In genomic region chr11:36454551-36454950, GRCh38 we compare ENCODE assay signal across 15 cellular contexts. TPM values are rescaled to one million over a fixed set of nuclear protein-coding genes. Genes with fewer than 3 reads are reported as not detected.
DNase-seq lines count a peak whose midpoint lies in the region; ATAC-seq, FAIRE-seq and TF ChIP-seq lines count a peak whose summit lies in the region.
"Had no signal": no experiment of that assay in that cellular context is flagged by ENCODE, and none has a peak within 500 bp of the region (broad histone marks: within the 10 kb centered on the region; RNA-seq: fewer than 3 reads in every experiment).

No MANE protein-coding gene starts in this region.

- H3K36me3 ChIP-seq in astrocyte (ENCODE audit: insufficient read depth, low read length) = peaks cover 4% of the 10 kb centered on the region

- H3K9ac ChIP-seq in astrocyte (ENCODE audit: low read length) = peak overlapping the region; percentile 85

- H4K20me1 ChIP-seq in astrocyte (ENCODE audit: insufficient read depth, low read length) = no peaks in the 10 kb centered on the region

- H3K27me3 Mint-ChIP-seq in HFFc6 (ENCODE audit: insufficient read depth) (peaks cover 1% of the 10 kb centered on the region; the same call in 1 of the 2 replicates), astrocyte (ENCODE audit: low read depth, unreplicated experiment) (no peaks in the 10 kb centered on the region)
- H3K27me3 Mint-ChIP-seq: CD4-positive, alpha-beta T cell had no signal

- no peak for DNase-seq in HFFc6
- DNase-seq in astrocyte (ENCODE audit: low read depth) = no peak
- DNase-seq in stimulated activated effector memory CD8-positive, alpha-beta T cell treated with anti-CD3 and anti-CD28 coated beads, Interleukin-12 subunit alpha, Interleukin-12 subunit beta, amount 100 ng/mL, for 72 hours (ENCODE audit: low spot score in 2 of 2) = no peak
- DNase-seq in NCI-H187 treated with DMSO at 0.1 percent for 48 hours (lab: John Stamatoyannopoulos, UW) = no peak
- DNase-seq: activated CD8-positive, alpha-beta memory T cell treated with anti-CD3 and anti-CD28 coated beads, Interleukin-2, amount 10 ng/mL, durations not matched to agents 7 days and 5 days; activated naive CD4-positive, alpha-beta T cell treated with anti-CD3 and anti-CD28 coated beads for 36 hours; CD4-positive, alpha-beta T cell; erythroblast; NCI-H2171; stimulated activated CD4-positive, alpha-beta T cell treated with anti-CD3 and anti-CD28 coated beads, Interleukin-2, amount 100 ng/mL, for 48 hours had no signal

- TF ChIP-seq CTCF in HFFc6 (IDR thresholded peaks at IDR 0.05) (no peak), astrocyte (IDR thresholded peaks at IDR 0.05; ENCODE audit: insufficient read depth, low read depth, low read length) (no peak)

- H3K4me1 Mint-ChIP-seq in HFFc6 (ENCODE audit: low read depth) (peaks cover 62% of the 10 kb centered on the region), astrocyte (ENCODE audit: low read depth, unreplicated experiment) (peaks cover 66% of the 10 kb centered on the region)
- H3K4me1 Mint-ChIP-seq in stimulated activated effector memory CD8-positive, alpha-beta T cell treated with anti-CD3 and anti-CD28 coated beads, Interleukin-12 subunit alpha, Interleukin-12 subunit beta, amount 100 ng/mL, for 72 hours = peaks cover 94% of the 10 kb centered on the region

- H3K4me3 ChIP-seq in astrocyte (ENCODE audit: insufficient read depth, low read depth, low read length) = no peak overlapping the region
- H3K4me3 ChIP-seq: SK-N-MC had no signal

- H3K27me3 ChIP-seq in astrocyte (ENCODE audit: insufficient read depth, low read length) (no peaks in the 10 kb centered on the region), layer of hippocampus (ENCODE audit: control insufficient read depth, insufficient read depth, low read length) (no peaks in the 10 kb centered on the region)

- H3K27ac Mint-ChIP-seq in HFFc6 = peak overlapping the region; percentile 92
- H3K27ac Mint-ChIP-seq in astrocyte (ENCODE audit: unreplicated experiment) = peak overlapping the region; percentile 97
- peak overlapping the region; percentile 67 for H3K27ac Mint-ChIP-seq in stimulated activated effector memory CD8-positive, alpha-beta T cell treated with anti-CD3 and anti-CD28 coated beads, Interleukin-12 subunit alpha, Interleukin-12 subunit beta, amount 100 ng/mL, for 72 hours
- H3K27ac Mint-ChIP-seq: activated CD8-positive, alpha-beta memory T cell treated with anti-CD3 and anti-CD28 coated beads, Interleukin-2, amount 10 ng/mL, durations not matched to agents 7 days and 5 days; activated naive CD4-positive, alpha-beta T cell treated with anti-CD3 and anti-CD28 coated beads for 36 hours; CD4-positive, alpha-beta T cell had no signal

- H3K4me3 Mint-ChIP-seq in HFFc6 (no peak overlapping the region), astrocyte (ENCODE audit: unreplicated experiment) (peak overlapping the region; percentile 54)
- H3K4me3 Mint-ChIP-seq in stimulated activated effector memory CD8-positive, alpha-beta T cell treated with anti-CD3 and anti-CD28 coated beads, Interleukin-12 subunit alpha, Interleukin-12 subunit beta, amount 100 ng/mL, for 72 hours = no peak overlapping the region
- H3K4me3 Mint-ChIP-seq: activated CD8-positive, alpha-beta memory T cell treated with anti-CD3 and anti-CD28 coated beads, Interleukin-2, amount 10 ng/mL, durations not matched to agents 7 days and 5 days; activated naive CD4-positive, alpha-beta T cell treated with anti-CD3 and anti-CD28 coated beads for 36 hours; CD4-positive, alpha-beta T cell had no signal

- FAIRE-seq in astrocyte (lab: Jason Lieb, UNC) = no peak

- ATAC-seq in stimulated activated effector memory CD8-positive, alpha-beta T cell treated with anti-CD3 and anti-CD28 coated beads, Interleukin-12 subunit alpha, Interleukin-12 subunit beta, amount 100 ng/mL, for 72 hours = no peak
- ATAC-seq in HG02588 (IDR thresholded peaks at IDR 0.05; ENCODE audit: unreplicated experiment) (no peak), GM21447 (IDR thresholded peaks at IDR 0.05; ENCODE audit: unreplicated experiment) (no peak), HG03378 (IDR thresholded peaks at IDR 0.05; ENCODE audit: unreplicated experiment) (no peak)
- ATAC-seq: activated CD8-positive, alpha-beta memory T cell treated with anti-CD3 and anti-CD28 coated beads, Interleukin-2, amount 10 ng/mL, durations not matched to agents 7 days and 5 days had no signal

- no peaks in the 10 kb centered on the region for H3K79me2 ChIP-seq in astrocyte (ENCODE audit: insufficient read depth, low read length)

- H3K27ac ChIP-seq in astrocyte (ENCODE audit: low read depth, low read length) (peak overlapping the region; percentile 93), layer of hippocampus (ENCODE audit: low read depth, low read length) (peak overlapping the region; percentile 79)

- peaks cover 47% of the 10 kb centered on the region for H3K4me1 ChIP-seq in astrocyte (ENCODE audit: insufficient read depth, low read length)

- peak overlapping the region; percentile 74 for H3K4me2 ChIP-seq in astrocyte (ENCODE audit: low read length)

- peaks cover 38% of the 10 kb centered on the region for H3K36me3 Mint-ChIP-seq in HFFc6 (ENCODE audit: low read depth)
- peaks cover 47% of the 10 kb centered on the region for H3K36me3 Mint-ChIP-seq in astrocyte (ENCODE audit: low read depth, unreplicated experiment)
- H3K36me3 Mint-ChIP-seq in stimulated activated effector memory CD8-positive, alpha-beta T cell treated with anti-CD3 and anti-CD28 coated beads, Interleukin-12 subunit alpha, Interleukin-12 subunit beta, amount 100 ng/mL, for 72 hours = peaks cover 87% of the 10 kb centered on the region
- H3K36me3 Mint-ChIP-seq: activated CD8-positive, alpha-beta memory T cell treated with anti-CD3 and anti-CD28 coated beads, Interleukin-2, amount 10 ng/mL, durations not matched to agents 7 days and 5 days had no signal

- H3K9me3 Mint-ChIP-seq in HFFc6 (no peaks in the 10 kb centered on the region), astrocyte (ENCODE audit: unreplicated experiment) (no peaks in the 10 kb centered on the region)
- H3K9me3 Mint-ChIP-seq in stimulated activated effector memory CD8-positive, alpha-beta T cell treated with anti-CD3 and anti-CD28 coated beads, Interleukin-12 subunit alpha, Interleukin-12 subunit beta, amount 100 ng/mL, for 72 hours = no peaks in the 10 kb centered on the region
- H3K9me3 Mint-ChIP-seq: activated naive CD4-positive, alpha-beta T cell treated with anti-CD3 and anti-CD28 coated beads for 36 hours; CD4-positive, alpha-beta T cell had no signal

- H3K9me3 ChIP-seq in astrocyte (ENCODE audit: insufficient read depth, low read depth, low read length) = no peaks in the 10 kb centered on the region

- peak overlapping the region; percentile 11 for H2AFZ ChIP-seq in astrocyte (ENCODE audit: low read depth, low read length)

RNA-seq across cellular contexts. Expression of gene TRAF6, which starts 55.5 kb away (rescaled TPM):
- total RNA-seq in HFFc6 (2021; fragmentation: NEBNext Ultra II Directional; extraction: Animal tissue kit (Norgen Biotek cat#: 25700)) = 1 to 10 TPM; 7.9 to 9.5 (median 8.3) TPM
- total RNA-seq in astrocyte = 17.8 and 19.4 TPM in 2 replicates
